In the genomic region with DNA sequence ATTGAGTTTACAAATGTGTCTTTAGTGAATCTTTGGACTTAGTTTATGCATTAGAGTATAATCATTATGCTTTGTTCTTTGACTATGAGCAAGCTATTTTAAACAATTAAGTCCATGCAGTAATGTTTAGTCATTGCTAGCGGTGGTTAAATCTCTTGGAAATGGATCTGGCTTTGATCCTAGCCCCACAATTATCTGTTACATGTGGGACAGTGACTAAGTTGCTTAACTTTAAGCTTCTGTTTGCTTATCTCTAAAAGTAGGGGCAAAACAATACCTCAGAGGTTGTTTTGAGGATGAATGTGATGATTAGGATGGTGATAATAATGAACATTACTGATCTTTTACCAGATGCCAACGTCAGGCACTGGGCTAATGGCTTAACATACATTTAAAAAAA, we compare ENCODE assay signal across 23 cellular contexts.
DNase-seq lines count a peak whose midpoint lies in the region; ATAC-seq, FAIRE-seq and TF ChIP-seq lines count a peak whose summit lies in the region.
"Had no signal": no experiment of that assay in that cellular context is flagged by ENCODE, and none has a peak within 500 bp of the region (broad histone marks: within the 10 kb centered on the region; RNA-seq: fewer than 3 reads in every experiment).

No MANE protein-coding gene starts in this region.

- WGBS in endodermal cell (ENCODE audit: insufficient coverage in 1 of 2, insufficient read length in 1 of 2), 2 experiments: 53% methylated on average over 1 of the region's 2 CpGs; no CpG with 5 or more reads in 1 of the 2 experiments
- WGBS in trophoblast cell (ENCODE audit: extremely low coverage, insufficient coverage, insufficient read length): no CpG with 5 or more reads among the region's 2 CpGs

- no peaks in the 10 kb centered on the region for H3F3A ChIP-seq in PC-3 (ENCODE audit: low read length, unreplicated experiment)

- H3K4me3 ChIP-seq in PC-3 (ENCODE audit: low read length): no peak overlapping the region
- H3K4me3 ChIP-seq in endodermal cell (ENCODE audit: low read length): peak overlapping the region; percentile 4
- no peak overlapping the region for H3K4me3 ChIP-seq in trophoblast cell (ENCODE audit: low read depth, low read length)
- H3K4me3 ChIP-seq: skin epidermis had no signal

- TF ChIP-seq POLR2A in H54 (IDR thresholded peaks at IDR 0.05; ENCODE audit: low read depth, low read length): no peak

- H2BK5ac ChIP-seq in trophoblast cell (ENCODE audit: low read depth, low read length, poor library complexity): no peak overlapping the region

- H3K23ac ChIP-seq in trophoblast cell (ENCODE audit: low read length): no peak overlapping the region

- no peaks in the 10 kb centered on the region for H3K36me3 Mint-ChIP-seq in endodermal cell (ENCODE audit: low read depth)

- no peak overlapping the region for H3K14ac ChIP-seq in trophoblast cell (ENCODE audit: low read length)

- H3K4me3 Mint-ChIP-seq in endodermal cell: no peak overlapping the region
- H3K4me3 Mint-ChIP-seq: activated B cell treated with CpG ODN at 0.5 μM for 24 hours; activated CD8-positive, alpha-beta T cell treated with anti-CD3 and anti-CD28 coated beads for 36 hours; activated T-cell treated with anti-CD3 and anti-CD28 coated beads, Interleukin-2, amount 50 U/mL, for 24 hours; brain; dendritic cell treated with granulocyte-macrophage colony-stimulating factor and Interleukin-4, amounts not matched to agents 40 ng/mL and 50 ng/mL, for 4 days had no signal

- TF ChIP-seq CTCF in PC-3 (conservative IDR thresholded peaks at IDR 0.05; ENCODE audit: low read depth, low read length): no peak
- TF ChIP-seq CTCF in endodermal cell (conservative IDR thresholded peaks at IDR 0.05): no peak

- peak; percentile 90 for FAIRE-seq in H54 (lab: Jason Lieb, UNC)

- intact Hi-C loops in PC-3 (cut with micrococcal nuclease): no loop called here

- peak; percentile 80 for ATAC-seq in PC-3
- ATAC-seq in GM21381 (IDR thresholded peaks at IDR 0.05; ENCODE audit: unreplicated experiment): no peak
- ATAC-seq: activated CD8-positive, alpha-beta T cell treated with anti-CD3 and anti-CD28 coated beads for 36 hours; left lobe of liver had no signal

- H3K18ac ChIP-seq in trophoblast cell (ENCODE audit: low read length): no peak overlapping the region

- peaks cover 49% of the 10 kb centered on the region for H3K4me1 Mint-ChIP-seq in endodermal cell
- H3K4me1 Mint-ChIP-seq: activated B cell treated with CpG ODN at 0.5 μM for 24 hours had no signal

- no peaks in the 10 kb centered on the region for H3K27me3 Mint-ChIP-seq in endodermal cell (ENCODE audit: insufficient read depth)
- H3K27me3 Mint-ChIP-seq: activated B cell treated with CpG ODN at 0.5 μM for 24 hours; activated CD8-positive, alpha-beta T cell treated with anti-CD3 and anti-CD28 coated beads for 36 hours; activated T-cell treated with anti-CD3 and anti-CD28 coated beads, Interleukin-2, amount 50 U/mL, for 24 hours; brain; dendritic cell treated with granulocyte-macrophage colony-stimulating factor and Interleukin-4, amounts not matched to agents 40 ng/mL and 50 ng/mL, for 4 days; progenitor cell of endocrine pancreas had no signal

- H4K20me1 ChIP-seq in PC-3 (ENCODE audit: low read length): no peaks in the 10 kb centered on the region

- no peak overlapping the region for H2BK120ac ChIP-seq in trophoblast cell (ENCODE audit: insufficient read depth, low read length, poor library complexity)

- peak overlapping the region; percentile 58 for H3K27ac ChIP-seq in PC-3 (ENCODE audit: low read length)
- no peak overlapping the region for H3K27ac ChIP-seq in endodermal cell (ENCODE audit: low read depth, low read length)
- H3K27ac ChIP-seq in trophoblast cell (ENCODE audit: low read depth, low read length): no peak overlapping the region
- H3K27ac ChIP-seq: epithelial cell of prostate, skin epidermis had no signal

- no peak overlapping the region for H3K27ac Mint-ChIP-seq in endodermal cell
- H3K27ac Mint-ChIP-seq: activated B cell treated with CpG ODN at 0.5 μM for 24 hours; activated CD8-positive, alpha-beta T cell treated with anti-CD3 and anti-CD28 coated beads for 36 hours; activated T-cell treated with anti-CD3 and anti-CD28 coated beads, Interleukin-2, amount 50 U/mL, for 24 hours; brain; dendritic cell treated with granulocyte-macrophage colony-stimulating factor and Interleukin-4, amounts not matched to agents 40 ng/mL and 50 ng/mL, for 4 days; progenitor cell of endocrine pancreas had no signal

- no peaks in the 10 kb centered on the region for H3K9me3 Mint-ChIP-seq in endodermal cell
- H3K9me3 Mint-ChIP-seq: activated B cell treated with CpG ODN at 0.5 μM for 24 hours; activated CD8-positive, alpha-beta T cell treated with anti-CD3 and anti-CD28 coated beads for 36 hours; activated T-cell treated with anti-CD3 and anti-CD28 coated beads, Interleukin-2, amount 50 U/mL, for 24 hours; brain had no signal

- CTCF ChIA-PET in PC-3 (lab: Charles Lee): no interaction called here

- H3K9me2 ChIP-seq in PC-3 (replicated peaks; ENCODE audit: low read length): no peaks in the 10 kb centered on the region

- POLR2A ChIA-PET in PC-3 (lab: Charles Lee; ENCODE audit: unreplicated experiment): no interaction called here

- DNase-seq in H54 (ENCODE audit: insufficient read length, low spot score) (no peak), PC-3 (peak; percentile 79), endodermal cell (no peak), trophoblast cell (peak; percentile 44 to 82), NCI-H510A treated with DMSO at 0.1 percent for 48 hours (lab: John Stamatoyannopoulos, UW) (no peak), CD1c-positive myeloid dendritic cell (ENCODE audit: extremely low spot score) (no peak), OCI-M2 (lab: John Stamatoyannopoulos, UW; ENCODE audit: unreplicated experiment) (no peak)
- DNase-seq: activated B cell treated with CpG ODN at 0.5 μM for 24 hours; activated CD8-positive, alpha-beta T cell treated with anti-CD3 and anti-CD28 coated beads for 36 hours; activated naive CD4-positive, alpha-beta T cell treated with anti-CD3 and anti-CD28 coated beads, Interleukin-2, amount 50 U/mL, for 16 hours; activated T-cell treated with anti-CD3 and anti-CD28 coated beads, Interleukin-2, amount 50 U/mL, for 24 hours; BE2C; Calu3; NCI-H146; SIG-M5; stimulated activated CD4-positive, alpha-beta T cell treated with anti-CD3 and anti-CD28 coated beads, Interleukin-2, amount 100 ng/mL, for 48 hours had no signal

- H3K4ac ChIP-seq in trophoblast cell (ENCODE audit: low read depth, low read length): no peak overlapping the region

- no peak overlapping the region for H4K12ac ChIP-seq in trophoblast cell (ENCODE audit: low read depth, low read length)

- H3K9ac ChIP-seq in PC-3 (ENCODE audit: low read length): no peak overlapping the region
- no peak overlapping the region for H3K9ac ChIP-seq in endodermal cell (ENCODE audit: extremely low read depth, low read length, poor library complexity, severe bottlenecking)
- H3K9ac ChIP-seq in trophoblast cell (ENCODE audit: low read length): no peak overlapping the region

- H3K9me3 ChIP-seq in PC-3 (ENCODE audit: low read length) (no peaks in the 10 kb centered on the region), endodermal cell (ENCODE audit: control insufficient read depth, low read length) (no peaks in the 10 kb centered on the region), trophoblast cell (ENCODE audit: insufficient read depth, low read depth, low read length) (no peaks in the 10 kb centered on the region)
- H3K9me3 ChIP-seq: BE2C had no signal

- H4K91ac ChIP-seq in trophoblast cell (ENCODE audit: low read depth, low read length): no peak overlapping the region

- no peak overlapping the region for H2BK12ac ChIP-seq in trophoblast cell (ENCODE audit: low read length)

- H3K4me2 ChIP-seq in PC-3 (ENCODE audit: low read length): peak overlapping the region; percentile 50
- H3K4me2 ChIP-seq in trophoblast cell (ENCODE audit: low read length): no peak overlapping the region

- no peaks in the 10 kb centered on the region for H3K79me1 ChIP-seq in trophoblast cell (ENCODE audit: low read length)

- H3K4me1 ChIP-seq in PC-3 (ENCODE audit: insufficient read depth, low read length) (peaks cover 25% of the 10 kb centered on the region), endodermal cell (ENCODE audit: control insufficient read depth, insufficient read depth, low read length) (peaks cover 16% of the 10 kb centered on the region), trophoblast cell (ENCODE audit: control insufficient read depth in 1 of 2, insufficient read depth in 2 of 2, low read length in 2 of 2) (peaks cover 3% of the 10 kb centered on the region in 2 experiments)
- H3K4me1 ChIP-seq: BE2C had no signal

- no TSS peak for BruUV-seq in PC-3 (replicated peaks; lab: Mats Ljungman, UMichigan)

- H3K27me3 ChIP-seq in PC-3 (ENCODE audit: low read length) (no peaks in the 10 kb centered on the region), endodermal cell (ENCODE audit: control insufficient read depth, insufficient read depth, low read length, poor library complexity, severe bottlenecking) (no peaks in the 10 kb centered on the region), trophoblast cell (ENCODE audit: insufficient read depth, low read length) (no peaks in the 10 kb centered on the region)

- no peak overlapping the region for H4K8ac ChIP-seq in trophoblast cell (ENCODE audit: low read depth, low read length)

- H3K36me3 ChIP-seq in PC-3 (ENCODE audit: low read depth, low read length) (no peaks in the 10 kb centered on the region), endodermal cell (ENCODE audit: control insufficient read depth, insufficient read depth, low read length) (no peaks in the 10 kb centered on the region), trophoblast cell (ENCODE audit: control insufficient read depth in 1 of 2, insufficient read depth in 2 of 2, low read length in 2 of 2) (no peaks in the 10 kb centered on the region)
- H3K36me3 ChIP-seq: BE2C had no signal

- H3K79me2 ChIP-seq in PC-3 (ENCODE audit: low read length) (no peaks in the 10 kb centered on the region), trophoblast cell (ENCODE audit: control insufficient read depth, insufficient read depth, low read length, poor library complexity) (no peaks in the 10 kb centered on the region)

- H2AFZ ChIP-seq in PC-3 (ENCODE audit: low read length) (no peak overlapping the region), trophoblast cell (ENCODE audit: insufficient read depth, low read length, poor library complexity) (no peak overlapping the region)

- no peak overlapping the region for H2AK5ac ChIP-seq in trophoblast cell (ENCODE audit: low read length)

Comparison
In these comparisons a context has a peak if more than half of its experiments do, and no peak if none do; other contexts are left out.
1. DNase-seq: peak in PC-3 (single experiment) and trophoblast cell (2 of 2); none in H54 (single experiment), endodermal cell (single experiment), NCI-H510A treated with DMSO at 0.1 percent for 48 hours (single experiment), CD1c-positive myeloid dendritic cell (single experiment) and OCI-M2 (single experiment).